In genomic region chr18:36455931-36456330, GRCh38 we compare ENCODE assay signal across 2 cellular contexts.
A peak's percentile ranks its signal among the peaks of the same experiment; 100 is the strongest.
TF ChIP-seq lines count a peak whose summit lies in the region.

No MANE protein-coding gene starts in this region.

TF ChIP-seq in GM23338, 12 proteins besides CTCF, POLR2A, EP300 and RAD21:
- TF ChIP-seq, protein P1, sequence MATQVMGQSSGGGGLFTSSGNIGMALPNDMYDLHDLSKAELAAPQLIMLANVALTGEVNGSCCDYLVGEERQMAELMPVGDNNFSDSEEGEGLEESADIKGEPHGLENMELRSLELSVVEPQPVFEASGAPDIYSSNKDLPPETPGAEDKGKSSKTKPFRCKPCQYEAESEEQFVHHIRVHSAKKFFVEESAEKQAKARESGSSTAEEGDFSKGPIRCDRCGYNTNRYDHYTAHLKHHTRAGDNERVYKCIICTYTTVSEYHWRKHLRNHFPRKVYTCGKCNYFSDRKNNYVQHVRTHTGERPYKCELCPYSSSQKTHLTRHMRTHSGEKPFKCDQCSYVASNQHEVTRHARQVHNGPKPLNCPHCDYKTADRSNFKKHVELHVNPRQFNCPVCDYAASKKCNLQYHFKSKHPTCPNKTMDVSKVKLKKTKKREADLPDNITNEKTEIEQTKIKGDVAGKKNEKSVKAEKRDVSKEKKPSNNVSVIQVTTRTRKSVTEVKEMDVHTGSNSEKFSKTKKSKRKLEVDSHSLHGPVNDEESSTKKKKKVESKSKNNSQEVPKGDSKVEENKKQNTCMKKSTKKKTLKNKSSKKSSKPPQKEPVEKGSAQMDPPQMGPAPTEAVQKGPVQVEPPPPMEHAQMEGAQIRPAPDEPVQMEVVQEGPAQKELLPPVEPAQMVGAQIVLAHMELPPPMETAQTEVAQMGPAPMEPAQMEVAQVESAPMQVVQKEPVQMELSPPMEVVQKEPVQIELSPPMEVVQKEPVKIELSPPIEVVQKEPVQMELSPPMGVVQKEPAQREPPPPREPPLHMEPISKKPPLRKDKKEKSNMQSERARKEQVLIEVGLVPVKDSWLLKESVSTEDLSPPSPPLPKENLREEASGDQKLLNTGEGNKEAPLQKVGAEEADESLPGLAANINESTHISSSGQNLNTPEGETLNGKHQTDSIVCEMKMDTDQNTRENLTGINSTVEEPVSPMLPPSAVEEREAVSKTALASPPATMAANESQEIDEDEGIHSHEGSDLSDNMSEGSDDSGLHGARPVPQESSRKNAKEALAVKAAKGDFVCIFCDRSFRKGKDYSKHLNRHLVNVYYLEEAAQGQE (IDR thresholded peaks at IDR 0.05; ENCODE audit: unreplicated experiment), result no peak
- TF ChIP-seq EZH2phosphoT487 (IDR thresholded peaks at IDR 0.05; ENCODE audit: unreplicated experiment), result no peak
- TF ChIP-seq ZNF462 (CRISPR knock-in tag; IDR thresholded peaks at IDR 0.05), result no peak
- TF ChIP-seq ZNF331 (CRISPR knock-in tag; IDR thresholded peaks at IDR 0.05; ENCODE audit: low read depth), result no peak
TF ChIP-seq in GM23338: peak in this region for 0.

TF ChIP-seq in H1, 55 proteins besides CTCF, POLR2A, EP300 and RAD21 (continued from another document):
- TF ChIP-seq CHD2 (IDR thresholded peaks at IDR 0.05; ENCODE audit: low read length) (no peak), ATF2 (IDR thresholded peaks at IDR 0.05; ENCODE audit: low read length) (no peak), CBX5 (IDR thresholded peaks at IDR 0.05; ENCODE audit: low read depth, low read length) (no peak), YY1 (IDR thresholded peaks at IDR 0.05; ENCODE audit: low read depth, low read length) (0 out of 2 replicates have a peak, but pooled peaks have one; percentile 37), FOSL1 (IDR thresholded peaks at IDR 0.05; ENCODE audit: insufficient read depth, low read depth, low read length) (no peak), TAF1 (IDR thresholded peaks at IDR 0.05; ENCODE audit: low read depth, low read length) (no peak), TEAD4 (IDR thresholded peaks at IDR 0.05; ENCODE audit: low read depth, low read length) (no peak), HDAC2 (IDR thresholded peaks at IDR 0.05; ENCODE audit: borderline replicate concordance in 1 of 2, low read depth in 2 of 2, low read length in 2 of 2) (no peak), KDM1A (IDR thresholded peaks at IDR 0.05; ENCODE audit: borderline replicate concordance, low read length) (no peak), GABPA (IDR thresholded peaks at IDR 0.05; ENCODE audit: borderline replicate concordance, insufficient read depth, low read length) (no peak)
- TF ChIP-seq, protein P2, sequence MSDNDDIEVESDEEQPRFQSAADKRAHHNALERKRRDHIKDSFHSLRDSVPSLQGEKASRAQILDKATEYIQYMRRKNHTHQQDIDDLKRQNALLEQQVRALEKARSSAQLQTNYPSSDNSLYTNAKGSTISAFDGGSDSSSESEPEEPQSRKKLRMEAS (IDR thresholded peaks at IDR 0.05), result 0 out of 2 replicates have a peak, but pooled peaks have one; percentile 13
TF ChIP-seq in H1: peak in this region for 2.
